Comparison of ENCODE assay signal across 1 cellular context in the genomic region with DNA sequence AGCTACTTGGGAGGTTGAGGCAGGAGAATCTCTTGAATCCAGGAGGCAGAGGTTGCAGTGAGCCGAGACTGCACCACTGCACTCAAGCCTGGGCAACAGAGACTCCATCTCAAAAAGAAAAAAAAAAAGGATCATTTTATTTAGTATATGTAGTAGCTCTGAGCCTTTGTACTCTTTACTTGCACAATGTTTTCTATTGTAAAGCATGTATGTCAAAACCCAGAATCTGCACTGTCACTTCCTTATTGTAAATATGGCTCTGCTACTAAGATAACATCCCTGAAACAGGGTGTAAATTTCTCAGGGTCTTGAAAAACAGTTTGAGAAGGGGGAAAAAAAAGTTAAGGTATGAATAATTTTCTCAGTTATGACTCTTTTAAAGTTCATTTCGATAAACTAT.
A peak's percentile ranks its signal among the peaks of the same experiment; 100 is the strongest.
TF ChIP-seq lines count a peak whose summit lies in the region.

No MANE protein-coding gene starts in this region.

TF ChIP-seq in HepG2, 621 proteins besides CTCF, POLR2A, EP300 and RAD21 (continued from another document and continues in another):
- TF ChIP-seq, protein P1, sequence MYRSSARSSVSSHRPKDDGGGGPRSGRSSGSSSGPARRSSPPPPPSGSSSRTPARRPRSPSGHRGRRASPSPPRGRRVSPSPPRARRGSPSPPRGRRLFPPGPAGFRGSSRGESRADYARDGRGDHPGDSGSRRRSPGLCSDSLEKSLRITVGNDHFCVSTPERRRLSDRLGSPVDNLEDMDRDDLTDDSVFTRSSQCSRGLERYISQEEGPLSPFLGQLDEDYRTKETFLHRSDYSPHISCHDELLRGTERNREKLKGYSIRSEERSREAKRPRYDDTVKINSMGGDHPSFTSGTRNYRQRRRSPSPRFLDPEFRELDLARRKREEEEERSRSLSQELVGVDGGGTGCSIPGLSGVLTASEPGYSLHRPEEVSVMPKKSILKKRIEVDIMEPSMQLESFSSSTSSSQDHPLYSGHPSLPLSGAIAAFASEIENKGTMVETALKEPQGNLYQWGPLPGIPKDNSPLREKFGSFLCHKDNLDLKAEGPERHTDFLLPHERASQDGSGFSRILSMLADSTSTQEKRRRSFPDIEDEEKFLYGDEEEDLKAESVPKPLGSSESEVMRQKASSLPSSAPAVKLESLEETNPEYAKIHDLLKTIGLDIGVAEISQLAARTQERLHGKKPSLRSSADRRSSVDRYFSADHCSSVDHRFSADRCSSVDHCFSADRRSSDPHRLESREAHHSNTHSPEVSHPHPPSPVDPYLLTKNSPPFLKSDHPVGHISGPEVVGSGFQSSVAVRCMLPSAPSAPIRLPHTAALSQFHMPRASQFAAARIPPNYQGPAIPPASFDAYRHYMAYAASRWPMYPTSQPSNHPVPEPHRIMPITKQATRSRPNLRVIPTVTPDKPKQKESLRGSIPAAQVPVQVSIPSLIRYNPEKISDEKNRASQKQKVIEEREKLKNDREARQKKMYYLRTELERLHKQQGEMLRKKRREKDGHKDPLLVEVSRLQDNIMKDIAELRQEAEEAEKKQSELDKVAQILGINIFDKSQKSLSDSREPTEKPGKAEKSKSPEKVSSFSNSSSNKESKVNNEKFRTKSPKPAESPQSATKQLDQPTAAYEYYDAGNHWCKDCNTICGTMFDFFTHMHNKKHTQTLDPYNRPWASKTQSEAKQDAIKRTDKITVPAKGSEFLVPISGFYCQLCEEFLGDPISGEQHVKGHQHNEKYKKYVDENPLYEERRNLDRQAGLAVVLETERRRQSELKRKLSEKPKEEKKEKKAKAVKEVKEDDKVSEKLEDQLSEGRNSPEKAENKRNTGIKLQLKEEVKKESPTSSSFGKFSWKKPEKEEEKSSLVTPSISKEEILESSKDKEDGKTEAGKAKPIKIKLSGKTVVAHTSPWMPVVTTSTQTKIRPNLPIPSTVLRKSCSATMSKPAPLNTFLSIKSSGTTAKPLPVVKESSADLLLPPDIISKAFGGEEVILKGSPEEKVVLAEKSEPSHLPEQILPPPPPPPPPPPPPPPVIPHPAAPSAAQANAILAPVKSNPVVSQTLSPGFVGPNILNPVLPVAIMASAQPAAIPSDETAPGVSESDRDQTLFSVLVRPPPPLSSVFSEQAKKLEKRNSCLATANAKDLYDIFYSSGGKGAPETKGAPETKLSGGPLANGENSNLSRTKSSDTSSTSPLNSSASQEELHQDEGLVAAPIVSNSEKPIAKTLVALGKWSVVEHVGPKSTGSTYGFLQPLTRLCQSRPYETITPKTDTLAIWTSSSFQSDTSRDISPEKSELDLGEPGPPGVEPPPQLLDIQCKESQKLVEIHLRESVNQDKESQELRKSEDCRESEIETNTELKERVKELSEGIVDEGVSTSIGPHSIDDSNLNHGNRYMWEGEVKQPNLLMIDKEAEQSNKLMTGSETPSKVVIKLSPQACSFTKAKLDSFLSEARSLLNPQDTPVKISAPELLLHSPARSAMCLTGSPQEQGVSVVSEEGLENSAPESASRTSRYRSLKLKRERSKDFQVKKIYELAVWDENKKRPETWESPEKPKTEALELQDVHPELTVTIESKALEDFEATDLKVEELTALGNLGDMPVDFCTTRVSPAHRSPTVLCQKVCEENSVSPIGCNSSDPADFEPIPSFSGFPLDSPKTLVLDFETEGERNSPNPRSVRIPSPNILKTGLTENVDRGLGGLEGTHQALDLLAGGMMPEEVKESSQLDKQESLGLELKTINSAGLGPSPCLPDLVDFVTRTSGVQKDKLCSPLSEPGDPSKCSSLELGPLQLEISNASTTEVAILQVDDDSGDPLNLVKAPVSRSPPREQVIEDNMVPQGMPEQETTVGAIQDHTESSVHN (CRISPR knock-in tag; IDR thresholded peaks at IDR 0.05): no peak
- no peak for TF ChIP-seq HDAC1 (CRISPR knock-in tag; IDR thresholded peaks at IDR 0.05)
- no peak for TF ChIP-seq ZFYVE20 (CRISPR knock-in tag; IDR thresholded peaks at IDR 0.05; ENCODE audit: borderline replicate concordance, low read depth)
- TF ChIP-seq ZNF883 (CRISPR knock-in tag; IDR thresholded peaks at IDR 0.05; ENCODE audit: not compliant biosample characterization): no peak
- TF ChIP-seq CHCHD3 (CRISPR knock-in tag; IDR thresholded peaks at IDR 0.05): no peak
- no peak for TF ChIP-seq POLR2G (IDR thresholded peaks at IDR 0.05; ENCODE audit: low read depth, low read length)
- TF ChIP-seq STAT5B (CRISPR knock-in tag; IDR thresholded peaks at IDR 0.05): no peak
- no peak for TF ChIP-seq ZNF234 (CRISPR knock-in tag; conservative IDR thresholded peaks at IDR 0.05)
- TF ChIP-seq ZNF460 (CRISPR knock-in tag; IDR thresholded peaks at IDR 0.05; ENCODE audit: borderline replicate concordance): no peak
- no peak for TF ChIP-seq FOXP1 (IDR thresholded peaks at IDR 0.05)
- peak; percentile 47; the same call in 1 of the 2 replicates for TF ChIP-seq FOXP1 (CRISPR knock-in tag; IDR thresholded peaks at IDR 0.05)
- TF ChIP-seq ZNF788 (CRISPR knock-in tag; IDR thresholded peaks at IDR 0.05; ENCODE audit: borderline replicate concordance): no peak
- TF ChIP-seq ZNF740 (CRISPR knock-in tag; IDR thresholded peaks at IDR 0.05): no peak
- TF ChIP-seq PRPF4 (IDR thresholded peaks at IDR 0.05; ENCODE audit: low read depth, low read length, poor library complexity, severe bottlenecking): no peak
- TF ChIP-seq, protein P2, sequence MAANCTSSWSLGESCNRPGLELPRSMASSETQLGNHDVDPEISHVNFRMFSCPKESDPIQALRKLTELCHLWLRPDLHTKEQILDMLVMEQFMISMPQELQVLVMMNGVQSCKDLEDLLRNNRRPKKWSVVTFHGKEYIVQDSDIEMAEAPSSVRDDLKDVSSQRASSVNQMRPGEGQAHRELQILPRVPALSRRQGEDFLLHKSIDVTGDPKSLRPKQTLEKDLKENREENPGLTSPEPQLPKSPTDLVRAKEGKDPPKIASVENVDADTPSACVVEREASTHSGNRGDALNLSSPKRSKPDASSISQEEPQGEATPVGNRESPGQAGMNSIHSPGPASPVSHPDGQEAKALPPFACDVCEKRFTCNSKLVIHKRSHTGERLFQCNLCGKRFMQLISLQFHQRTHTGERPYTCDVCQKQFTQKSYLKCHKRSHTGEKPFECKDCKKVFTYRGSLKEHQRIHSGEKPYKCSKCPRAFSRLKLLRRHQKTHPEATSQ (CRISPR knock-in tag; IDR thresholded peaks at IDR 0.05; ENCODE audit: borderline replicate concordance): no peak
- no peak for TF ChIP-seq ARNT (IDR thresholded peaks at IDR 0.05)
- no peak for TF ChIP-seq NRL (CRISPR knock-in tag; IDR thresholded peaks at IDR 0.05; ENCODE audit: borderline replicate concordance)
- peak; percentile 12; the same call in 1 of the 2 replicates for TF ChIP-seq HOMEZ (CRISPR knock-in tag; IDR thresholded peaks at IDR 0.05; ENCODE audit: low read depth)
- TF ChIP-seq TOE1 (CRISPR knock-in tag; IDR thresholded peaks at IDR 0.05): no peak
- TF ChIP-seq ZMYM4 (CRISPR knock-in tag; IDR thresholded peaks at IDR 0.05): no peak
- no peak for TF ChIP-seq ZNF746 (CRISPR knock-in tag; IDR thresholded peaks at IDR 0.05)
- peak; percentile 48; the same call in 1 of the 2 replicates for TF ChIP-seq FOXJ3 (CRISPR knock-in tag; IDR thresholded peaks at IDR 0.05; ENCODE audit: borderline replicate concordance)
- TF ChIP-seq RXRA (CRISPR knock-in tag; IDR thresholded peaks at IDR 0.05): no peak
- TF ChIP-seq ELK4 (CRISPR knock-in tag; IDR thresholded peaks at IDR 0.05; ENCODE audit: borderline replicate concordance): no peak
- TF ChIP-seq, protein P3, sequence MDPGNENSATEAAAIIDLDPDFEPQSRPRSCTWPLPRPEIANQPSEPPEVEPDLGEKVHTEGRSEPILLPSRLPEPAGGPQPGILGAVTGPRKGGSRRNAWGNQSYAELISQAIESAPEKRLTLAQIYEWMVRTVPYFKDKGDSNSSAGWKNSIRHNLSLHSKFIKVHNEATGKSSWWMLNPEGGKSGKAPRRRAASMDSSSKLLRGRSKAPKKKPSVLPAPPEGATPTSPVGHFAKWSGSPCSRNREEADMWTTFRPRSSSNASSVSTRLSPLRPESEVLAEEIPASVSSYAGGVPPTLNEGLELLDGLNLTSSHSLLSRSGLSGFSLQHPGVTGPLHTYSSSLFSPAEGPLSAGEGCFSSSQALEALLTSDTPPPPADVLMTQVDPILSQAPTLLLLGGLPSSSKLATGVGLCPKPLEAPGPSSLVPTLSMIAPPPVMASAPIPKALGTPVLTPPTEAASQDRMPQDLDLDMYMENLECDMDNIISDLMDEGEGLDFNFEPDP (CRISPR knock-in tag; conservative IDR thresholded peaks at IDR 0.05): no peak
- no peak for TF ChIP-seq CREB1 (IDR thresholded peaks at IDR 0.05)
- TF ChIP-seq CREB1 (CRISPR knock-in tag; IDR thresholded peaks at IDR 0.05): no peak
- TF ChIP-seq ZSCAN31 (CRISPR knock-in tag; IDR thresholded peaks at IDR 0.05; ENCODE audit: low read depth): no peak
- no peak for TF ChIP-seq HNRNPH1 (optimal IDR thresholded peaks at IDR 0.05; ENCODE audit: low read depth, low read length)
- no peak for TF ChIP-seq PBX2 (CRISPR knock-in tag; IDR thresholded peaks at IDR 0.05)
- TF ChIP-seq ZBTB25 (CRISPR knock-in tag; IDR thresholded peaks at IDR 0.05): no peak
- TF ChIP-seq, protein P4, sequence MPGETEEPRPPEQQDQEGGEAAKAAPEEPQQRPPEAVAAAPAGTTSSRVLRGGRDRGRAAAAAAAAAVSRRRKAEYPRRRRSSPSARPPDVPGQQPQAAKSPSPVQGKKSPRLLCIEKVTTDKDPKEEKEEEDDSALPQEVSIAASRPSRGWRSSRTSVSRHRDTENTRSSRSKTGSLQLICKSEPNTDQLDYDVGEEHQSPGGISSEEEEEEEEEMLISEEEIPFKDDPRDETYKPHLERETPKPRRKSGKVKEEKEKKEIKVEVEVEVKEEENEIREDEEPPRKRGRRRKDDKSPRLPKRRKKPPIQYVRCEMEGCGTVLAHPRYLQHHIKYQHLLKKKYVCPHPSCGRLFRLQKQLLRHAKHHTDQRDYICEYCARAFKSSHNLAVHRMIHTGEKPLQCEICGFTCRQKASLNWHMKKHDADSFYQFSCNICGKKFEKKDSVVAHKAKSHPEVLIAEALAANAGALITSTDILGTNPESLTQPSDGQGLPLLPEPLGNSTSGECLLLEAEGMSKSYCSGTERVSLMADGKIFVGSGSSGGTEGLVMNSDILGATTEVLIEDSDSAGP (CRISPR knock-in tag; IDR thresholded peaks at IDR 0.05; ENCODE audit: borderline replicate concordance): no peak
- TF ChIP-seq, protein P5, sequence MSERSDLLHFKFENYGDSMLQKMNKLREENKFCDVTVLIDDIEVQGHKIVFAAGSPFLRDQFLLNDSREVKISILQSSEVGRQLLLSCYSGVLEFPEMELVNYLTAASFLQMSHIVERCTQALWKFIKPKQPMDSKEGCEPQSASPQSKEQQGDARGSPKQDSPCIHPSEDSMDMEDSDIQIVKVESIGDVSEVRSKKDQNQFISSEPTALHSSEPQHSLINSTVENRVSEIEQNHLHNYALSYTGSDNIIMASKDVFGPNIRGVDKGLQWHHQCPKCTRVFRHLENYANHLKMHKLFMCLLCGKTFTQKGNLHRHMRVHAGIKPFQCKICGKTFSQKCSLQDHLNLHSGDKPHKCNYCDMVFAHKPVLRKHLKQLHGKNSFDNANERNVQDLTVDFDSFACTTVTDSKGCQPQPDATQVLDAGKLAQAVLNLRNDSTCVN (CRISPR knock-in tag; IDR thresholded peaks at IDR 0.05; ENCODE audit: borderline replicate concordance): no peak
- no peak for TF ChIP-seq ZNF569 (CRISPR knock-in tag; IDR thresholded peaks at IDR 0.05; ENCODE audit: borderline replicate concordance)
- no peak for TF ChIP-seq CAMTA2 (CRISPR knock-in tag; IDR thresholded peaks at IDR 0.05; ENCODE audit: borderline replicate concordance)
- 0 out of 2 replicates have a peak, but pooled peaks have one; percentile 22 for TF ChIP-seq MIER3 (CRISPR knock-in tag; IDR thresholded peaks at IDR 0.05; ENCODE audit: borderline replicate concordance)
- 0 out of 2 replicates have a peak, but pooled peaks have one; percentile 25 for TF ChIP-seq RCOR2 (CRISPR knock-in tag; IDR thresholded peaks at IDR 0.05)
- TF ChIP-seq ZFP82 (CRISPR knock-in tag; IDR thresholded peaks at IDR 0.05; ENCODE audit: borderline replicate concordance): no peak
- no peak for TF ChIP-seq EZH2 (conservative IDR thresholded peaks at IDR 0.05; ENCODE audit: low read depth, low read length)
